In the genomic region with DNA sequence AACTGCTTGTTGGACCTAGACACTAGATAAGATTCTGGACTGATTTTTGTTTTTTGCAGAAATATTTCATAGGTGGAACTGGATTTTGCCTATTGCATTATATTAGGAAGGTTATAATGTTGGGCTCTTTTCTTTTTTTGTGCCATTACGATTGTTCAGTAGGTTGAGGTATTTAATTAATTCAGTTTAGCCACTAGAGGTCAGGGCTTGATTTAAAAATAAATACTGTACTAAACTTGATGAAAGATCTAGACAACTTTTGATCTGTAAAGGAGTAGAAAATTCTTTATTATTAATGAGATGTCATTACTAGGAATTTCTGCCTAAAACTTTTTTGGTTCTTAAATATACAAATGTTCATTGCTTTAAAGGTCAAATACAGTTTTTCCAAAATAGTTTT, we compare ENCODE assay signal across 1 cellular context.
TF ChIP-seq lines count a peak whose summit lies in the region.

No MANE protein-coding gene starts in this region.

TF ChIP-seq in GM23338, 12 proteins besides CTCF, POLR2A, EP300 and RAD21 (continued from another document):
- no peak for TF ChIP-seq ZNF462 (CRISPR knock-in tag; IDR thresholded peaks at IDR 0.05)
- no peak for TF ChIP-seq ZNF114 (CRISPR knock-in tag; IDR thresholded peaks at IDR 0.05)
- no peak for TF ChIP-seq ZNF331 (CRISPR knock-in tag; IDR thresholded peaks at IDR 0.05; ENCODE audit: low read depth)
- TF ChIP-seq NANOG (IDR thresholded peaks at IDR 0.05; ENCODE audit: borderline replicate concordance), result no peak
- no peak for TF ChIP-seq REST (IDR thresholded peaks at IDR 0.05; ENCODE audit: unreplicated experiment)
- TF ChIP-seq POLR2AphosphoS5 (IDR thresholded peaks at IDR 0.05; ENCODE audit: low read depth), result no peak
- TF ChIP-seq EZH2 (IDR thresholded peaks at IDR 0.05; ENCODE audit: low read depth, unreplicated experiment), result no peak
